Comparison of ENCODE assay signal across 7 cellular contexts in the genomic region with DNA sequence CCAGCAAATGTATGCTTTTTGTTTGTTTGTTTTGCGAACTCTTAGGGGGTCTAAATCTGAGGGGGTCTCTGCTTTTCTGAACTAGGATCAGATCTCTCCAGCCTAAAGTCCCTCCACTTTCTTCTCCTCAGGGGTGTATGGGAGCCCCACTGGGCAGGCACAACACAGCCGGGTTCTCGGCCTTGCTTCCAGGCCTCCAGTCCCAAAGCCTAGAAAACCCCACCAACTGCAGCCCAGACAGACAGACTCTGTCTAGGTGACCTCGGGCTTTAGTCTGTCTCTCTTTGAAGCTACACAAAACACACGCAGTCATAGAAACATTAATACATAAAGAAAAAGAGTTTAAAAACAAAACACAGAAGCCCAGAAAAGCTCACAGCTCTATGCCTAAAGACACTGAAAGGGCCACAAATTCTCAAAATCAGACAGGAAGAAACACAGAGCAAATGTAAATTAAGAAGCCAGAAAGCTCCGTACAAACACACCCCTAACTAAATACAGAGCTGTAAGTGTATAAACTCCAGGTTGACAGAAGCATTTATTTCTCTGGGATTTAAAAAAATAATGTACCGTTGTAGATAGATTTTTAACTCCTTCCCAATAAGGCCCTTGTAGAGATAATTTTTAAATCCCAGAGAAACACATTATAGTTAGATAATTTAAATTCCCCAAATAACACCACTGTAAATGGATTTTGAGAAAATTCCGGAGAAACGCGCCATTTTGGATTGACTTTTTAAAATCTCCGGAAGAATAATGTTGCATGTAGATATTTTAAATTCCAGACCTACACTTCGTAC. TPM values are rescaled to one million over a fixed set of nuclear protein-coding genes. Genes with fewer than 3 reads are reported as not detected.
DNase-seq lines count a peak whose midpoint lies in the region; ATAC-seq and TF ChIP-seq lines count a peak whose summit lies in the region.

No MANE protein-coding gene starts in this region.

- H3K4me3 ChIP-seq in H7 (ENCODE audit: insufficient read depth, low read depth, low read length) (peak overlapping the region; percentile 31; the same call in 1 of the 2 replicates), OCI-LY7 (ENCODE audit: low read depth, low read length, poor library complexity, severe bottlenecking) (peak overlapping the region; percentile 84), epithelial cell of proximal tubule (ENCODE audit: low read depth, low read length) (peak overlapping the region; percentile 1), psoas muscle (peak overlapping the region; percentile 85)

- WGBS in psoas muscle, 3 donors = 57 to 67% (median 66%) methylated on average over 12 of the region's 12 CpGs

- H3K4me1 ChIP-seq in OCI-LY7 (ENCODE audit: insufficient read depth, low read length, poor library complexity, severe bottlenecking) = peaks cover 42% of the 10 kb centered on the region
- peaks cover 19% of the 10 kb centered on the region for H3K4me1 ChIP-seq in psoas muscle

- no peaks in the 10 kb centered on the region for H3K9me3 ChIP-seq in OCI-LY7 (ENCODE audit: low read length)
- H3K9me3 ChIP-seq in psoas muscle = no peaks in the 10 kb centered on the region

- POLR2A ChIA-PET in OCI-LY7 (lab: Charles Lee) = interaction anchor here (0.7 to 3.1 kb wide), 9 partner anchors 9 to 185 kb away, joined by 3 to 19 read pairs (median 4); no protein-coding TSS in a partner anchor

- no peaks in the 10 kb centered on the region for H3K9me2 ChIP-seq in OCI-LY7 (ENCODE audit: insufficient read depth, low read length)

- intact Hi-C loops in OCI-LY7 (cut with micrococcal nuclease; ENCODE audit: unreplicated experiment) (loop anchor here (2.0 to 10.0 kb wide), 5 partner anchors 125 to 2000 kb away; a partner anchor contains a TSS), psoas muscle (cut with DNase I) (loop anchor here in 1 of 2 donors (5.0 to 10.0 kb wide), 2 partner anchors 160 to 303 kb away; no protein-coding TSS in a partner anchor)

- ATAC-seq in psoas muscle (no peak), GM19467 (IDR thresholded peaks at IDR 0.05; ENCODE audit: unreplicated experiment) (no peak)

- H3K27me3 ChIP-seq in H7 (ENCODE audit: control insufficient read depth, insufficient read depth, low read length) (peaks cover 97% of the 10 kb centered on the region), psoas muscle (ENCODE audit: insufficient read depth in 3 of 3, low read length in 2 of 3) (peaks cover 0 to 39% (median 2%) of the 10 kb centered on the region in 3 donors)

- TF ChIP-seq CTCF in OCI-LY7 (conservative IDR thresholded peaks at IDR 0.05; ENCODE audit: low read length) (no peak), epithelial cell of proximal tubule (conservative IDR thresholded peaks at IDR 0.05; ENCODE audit: low read depth, low read length) (no peak), psoas muscle (IDR thresholded peaks at IDR 0.05) (no peak)

- H3K79me2 ChIP-seq in OCI-LY7 (ENCODE audit: insufficient read depth, low read depth, low read length) = peaks cover 56% of the 10 kb centered on the region

- CTCF ChIA-PET in OCI-LY7 (lab: Charles Lee; ENCODE audit: unreplicated experiment) = interaction anchor here (1.7 kb wide), 1 partner anchor 159 kb away, joined by 8 read pairs; no protein-coding TSS in a partner anchor

- H4K20me1 ChIP-seq in OCI-LY7 (ENCODE audit: insufficient read depth, low read length) = peaks cover 16% of the 10 kb centered on the region; the same call in 1 of the 2 replicates

- H3K36me3 ChIP-seq in H7 (replicated peaks; ENCODE audit: control insufficient read depth, insufficient read depth, low read length) (no peaks in the 10 kb centered on the region), OCI-LY7 (ENCODE audit: insufficient read depth, low read length) (peaks cover 54% of the 10 kb centered on the region), psoas muscle (ENCODE audit: insufficient read depth in 1 of 2, low read depth in 1 of 2) (peaks cover 0 to 21% of the 10 kb centered on the region in 2 donors)

- no peak overlapping the region for H2AFZ ChIP-seq in OCI-LY7 (ENCODE audit: low read length)

- peak overlapping the region; percentile 98 for H3K4me2 ChIP-seq in OCI-LY7 (ENCODE audit: low read length)

- BruUV-seq in OCI-LY7 (replicated peaks; lab: Mats Ljungman, UMichigan) = no TSS peak

- H3K27ac ChIP-seq in OCI-LY7 (ENCODE audit: low read depth, low read length, poor library complexity, severe bottlenecking) = peak overlapping the region; percentile 66
- peak overlapping the region; percentile 90 for H3K27ac ChIP-seq in psoas muscle

- DNase-seq in H7 (peak; percentile 66), OCI-LY7 (ENCODE audit: low spot score) (no peak), epithelial cell of proximal tubule (ENCODE audit: low read depth) (no peak), psoas muscle (no peak), medulla oblongata (ENCODE audit: extremely low spot score) (no peak), Kasumi-1 (lab: John Stamatoyannopoulos, UW) (no peak)

RNA-seq across cellular contexts. Expression of a gene that starts 2.0 kb away (rescaled TPM):
- not detected in 2 replicates for total RNA-seq in H7 (2014; rRNA removed; shearing (Covaris generic))
- total RNA-seq in OCI-LY7 (2014; rRNA removed; shearing (Covaris generic)) = 55.3 and 56.3 TPM in 2 replicates
- total RNA-seq in OCI-LY7 (2022) = 66.8 and 76.4 TPM in 2 replicates
- 0.14 and 1.6 TPM in 2 replicates for total RNA-seq in epithelial cell of proximal tubule
- 10 to 100 TPM; 35.8 to 84.0 (median 58.9) TPM for total RNA-seq in psoas muscle
- polyA plus RNA-seq in psoas muscle = 100 to 1,000 TPM in 1 of 3 donors, 10 to 100 TPM in 2; 13.6 to 103 (median 38.7) TPM

Comparison
In these comparisons a context has a peak if more than half of its experiments do, and no peak if none do; other contexts are left out.
1. H3K4me3 ChIP-seq: peak in every context shown above with its lines; median percentile 85 in psoas muscle; 84 in OCI-LY7; 31 in H7; 1 in epithelial cell of proximal tubule.
2. RNA of a gene that starts 2.0 kb away (total RNA-seq): 55.3 to 76.4 TPM in OCI-LY7 and 35.8 to 84.0 TPM in psoas muscle; 0.14 to 1.6 TPM in epithelial cell of proximal tubule and not detected in H7; every median in the first group is over 10 times any median in the second.